ENCODE assay signal across 16 cellular contexts in genomic region chr14:53850714-53851296, GRCh38.
DNase-seq lines count a peak whose midpoint lies in the region; ATAC-seq, FAIRE-seq and TF ChIP-seq lines count a peak whose summit lies in the region.
"Had no signal": no experiment of that assay in that cellular context is flagged by ENCODE, and none has a peak within 500 bp of the region (broad histone marks: within the 10 kb centered on the region; RNA-seq: fewer than 3 reads in every experiment).

No MANE protein-coding gene starts in this region.

- H3K36me3 ChIP-seq in bronchial epithelial cell (ENCODE audit: control insufficient read depth, insufficient read depth, low read length): no peaks in the 10 kb centered on the region

- peak; percentile 35 for ATAC-seq in left lobe of liver
- ATAC-seq in HG02623 (IDR thresholded peaks at IDR 0.05; ENCODE audit: unreplicated experiment): no peak
- ATAC-seq: activated CD8-positive, alpha-beta T cell treated with anti-CD3 and anti-CD28 coated beads for 36 hours; effector memory CD8-positive, alpha-beta T cell; T-cell had no signal

- DNase-seq in ACHN (peak; percentile 20), HS-5 (ENCODE audit: low read depth) (peak; percentile 19), bronchial epithelial cell (ENCODE audit: low read depth) (peak; percentile 70), left lobe of liver (ENCODE audit: low spot score) (no peak), GM12892 (ENCODE audit: insufficient read length) (no peak), NCI-H2029 treated with DMSO at 0.1 percent for 48 hours (lab: John Stamatoyannopoulos, UW) (no peak)
- DNase-seq in stimulated activated CD4-positive, alpha-beta T cell treated with anti-CD3 and anti-CD28 coated beads, Interleukin-2, amount 100 ng/mL, for 24 hours: no peak
- DNase-seq: activated CD8-positive, alpha-beta T cell treated with anti-CD3 and anti-CD28 coated beads for 36 hours; activated naive CD4-positive, alpha-beta T cell treated with anti-CD3 and anti-CD28 coated beads, Interleukin-2, amount 50 U/mL, for 16 hours; effector memory CD8-positive, alpha-beta T cell; GOT3; MM.1S; NCI-H526 treated with DMSO at 0.1 percent for 48 hours; nephron progenitor cell; T-cell had no signal

- no peak overlapping the region for H3K4me3 ChIP-seq in bronchial epithelial cell (ENCODE audit: low read depth, low read length)

- no peaks in the 10 kb centered on the region for H3K27me3 ChIP-seq in bronchial epithelial cell (ENCODE audit: control insufficient read depth, insufficient read depth, low read length)

- no peak for TF ChIP-seq POLR2A in GM12892 (IDR thresholded peaks at IDR 0.05; ENCODE audit: low read depth, low read length)

- in situ Hi-C loops in ACHN (cut with HindIII; ENCODE audit: low pct_ligation_motif_present, low pct_unique_long_range_greater_than_20kb, low sequenced_read_pairs): no loop called here

- FAIRE-seq in bronchial epithelial cell (lab: Jason Lieb, UNC) (no peak), GM12892 (lab: Jason Lieb, UNC) (no peak)

- TF ChIP-seq CTCF in bronchial epithelial cell (IDR thresholded peaks at IDR 0.05; ENCODE audit: insufficient read depth, low read length, severe bottlenecking): no peak

Comparison
In these comparisons a context has a peak if more than half of its experiments do, and no peak if none do; other contexts are left out.
1. DNase-seq: peak in ACHN (single experiment), HS-5 (single experiment) and bronchial epithelial cell (single experiment); none in left lobe of liver (single experiment), GM12892 (single experiment), NCI-H2029 treated with DMSO at 0.1 percent for 48 hours (single experiment) and stimulated activated CD4-positive, alpha-beta T cell treated with anti-CD3 and anti-CD28 coated beads, Interleukin-2, amount 100 ng/mL, for 24 hours (0 of 2).